ENCODE assay signal across 10 cellular contexts in the genomic region with DNA sequence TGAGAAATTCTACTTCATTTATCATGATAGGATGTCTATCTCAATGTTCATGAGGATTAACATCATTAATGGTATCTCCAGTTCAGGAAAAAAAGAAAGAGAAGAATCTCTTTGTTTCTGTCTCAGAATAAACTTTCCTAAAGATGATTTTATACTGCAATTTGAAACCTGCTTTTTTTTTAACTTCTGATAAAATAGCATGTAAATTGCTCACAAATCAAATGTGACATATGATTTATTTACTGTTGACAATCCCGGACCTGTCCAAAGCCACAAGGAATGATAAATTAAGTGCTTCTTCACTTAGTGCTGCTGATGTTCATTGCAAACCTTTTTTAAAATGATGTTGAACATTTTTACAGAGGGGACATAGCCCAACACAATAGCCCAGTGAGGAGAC.
"Had no signal": no experiment of that assay in that cellular context is flagged by ENCODE, and none has a peak within 500 bp of the region (broad histone marks: within the 10 kb centered on the region; RNA-seq: fewer than 3 reads in every experiment).

No MANE protein-coding gene starts in this region.

- DNase-seq: GM23248, GOT3, H7, HFFc6, KBM-7 had no signal

- H3K36me3 ChIP-seq: HAP-1 had no signal

- ATAC-seq: HCT116, HepG2 had no signal

- H3K9me3 ChIP-seq: HAP-1 had no signal

- H3K27ac ChIP-seq: GM23248, HL-60 had no signal

- H3K4me3 ChIP-seq: GM23248, HAP-1 had no signal

- H2AFZ ChIP-seq: GM23248 had no signal

- H3K4me1 Mint-ChIP-seq: IgD-negative memory B cell had no signal

- H3K27ac Mint-ChIP-seq: HFFc6, IgD-negative memory B cell had no signal

- H3K4me1 ChIP-seq: HAP-1 had no signal

- H3K9ac ChIP-seq: GM23248 had no signal

- H3K4me3 Mint-ChIP-seq: HFFc6, IgD-negative memory B cell had no signal
